ENCODE assay signal across 8 cellular contexts in genomic region chr4:122602277-122603142, GRCh38. TPM values are rescaled to one million over a fixed set of nuclear protein-coding genes. Genes with fewer than 3 reads are reported as not detected.
DNase-seq lines count a peak whose midpoint lies in the region; ATAC-seq, FAIRE-seq and TF ChIP-seq lines count a peak whose summit lies in the region.

No MANE protein-coding gene starts in this region.

- H3K4me1 Mint-ChIP-seq in activated T-helper 17 cell treated with anti-CD3 and anti-CD28 coated beads, Interleukin-2, amount 50 U/mL, for 72 hours, result no peaks in the 10 kb centered on the region

- ATAC-seq in activated T-helper 17 cell treated with anti-CD3 and anti-CD28 coated beads, Interleukin-2, amount 50 U/mL, for 72 hours (replicated peaks), result peak; percentile 91
- ATAC-seq in HG02623 (IDR thresholded peaks at IDR 0.05; ENCODE audit: unreplicated experiment) (no peak), HG03521 (IDR thresholded peaks at IDR 0.05; ENCODE audit: unreplicated experiment) (no peak)

- no peak for TF ChIP-seq POLR2A in GM12891 (IDR thresholded peaks at IDR 0.05; ENCODE audit: low read depth, low read length)

- no peak overlapping the region for H3K27ac Mint-ChIP-seq in activated T-helper 17 cell treated with anti-CD3 and anti-CD28 coated beads, Interleukin-2, amount 50 U/mL, for 72 hours

- DNase-seq in AG08395 (ENCODE audit: low spot score) (peak; percentile 47), GM12891 (ENCODE audit: insufficient read length, low spot score) (no peak)
- no peak for DNase-seq in stimulated activated CD4-positive, alpha-beta T cell treated with anti-CD3 and anti-CD28 coated beads, Interleukin-4, amount 100 ng/mL, for 4 hours

- H3K27me3 Mint-ChIP-seq in activated T-helper 17 cell treated with anti-CD3 and anti-CD28 coated beads, Interleukin-2, amount 50 U/mL, for 72 hours, result peaks cover 9% of the 10 kb centered on the region

- no peaks in the 10 kb centered on the region for H3K36me3 Mint-ChIP-seq in activated T-helper 17 cell treated with anti-CD3 and anti-CD28 coated beads, Interleukin-2, amount 50 U/mL, for 72 hours (ENCODE audit: low read depth)

- H3K4me3 Mint-ChIP-seq in activated T-helper 17 cell treated with anti-CD3 and anti-CD28 coated beads, Interleukin-2, amount 50 U/mL, for 72 hours, result peak overlapping the region; percentile 24

- no peaks in the 10 kb centered on the region for H3K9me3 Mint-ChIP-seq in activated T-helper 17 cell treated with anti-CD3 and anti-CD28 coated beads, Interleukin-2, amount 50 U/mL, for 72 hours

- TF ChIP-seq CTCF in LNCAP (IDR thresholded peaks at IDR 0.05), result peak; percentile 54; the same call in 1 of the 2 replicates

- FAIRE-seq in GM12891 (lab: Jason Lieb, UNC) (peak; percentile 57), islet of Langerhans (lab: Jason Lieb, UNC) (peak; percentile 89)

TF ChIP-seq in GM12891, 5 proteins besides CTCF, POLR2A, EP300 and RAD21:
- TF ChIP-seq POU2F2 (IDR thresholded peaks at IDR 0.05; ENCODE audit: low read depth, low read length) (no peak), SPI1 (IDR thresholded peaks at IDR 0.05; ENCODE audit: low read depth, low read length) (no peak)
TF ChIP-seq in GM12891: peak in this region for 0.

RNA-seq across cellular contexts. Expression of gene IL21, which starts 18.4 kb away (rescaled TPM):
- polyA plus RNA-seq in GM12891 (2012; ENCODE audit: low read depth, missing spikeins), result not detected
- 10 to 100 TPM in 1 of 2 donors, 1 to 10 TPM in 1; 5.0 to 17.1 TPM for total RNA-seq in activated T-helper 17 cell treated with anti-CD3 and anti-CD28 coated beads, Interleukin-2, amount 50 U/mL, for 72 hours
